8 cellular contexts compared by ENCODE assay signal in the genomic region with DNA sequence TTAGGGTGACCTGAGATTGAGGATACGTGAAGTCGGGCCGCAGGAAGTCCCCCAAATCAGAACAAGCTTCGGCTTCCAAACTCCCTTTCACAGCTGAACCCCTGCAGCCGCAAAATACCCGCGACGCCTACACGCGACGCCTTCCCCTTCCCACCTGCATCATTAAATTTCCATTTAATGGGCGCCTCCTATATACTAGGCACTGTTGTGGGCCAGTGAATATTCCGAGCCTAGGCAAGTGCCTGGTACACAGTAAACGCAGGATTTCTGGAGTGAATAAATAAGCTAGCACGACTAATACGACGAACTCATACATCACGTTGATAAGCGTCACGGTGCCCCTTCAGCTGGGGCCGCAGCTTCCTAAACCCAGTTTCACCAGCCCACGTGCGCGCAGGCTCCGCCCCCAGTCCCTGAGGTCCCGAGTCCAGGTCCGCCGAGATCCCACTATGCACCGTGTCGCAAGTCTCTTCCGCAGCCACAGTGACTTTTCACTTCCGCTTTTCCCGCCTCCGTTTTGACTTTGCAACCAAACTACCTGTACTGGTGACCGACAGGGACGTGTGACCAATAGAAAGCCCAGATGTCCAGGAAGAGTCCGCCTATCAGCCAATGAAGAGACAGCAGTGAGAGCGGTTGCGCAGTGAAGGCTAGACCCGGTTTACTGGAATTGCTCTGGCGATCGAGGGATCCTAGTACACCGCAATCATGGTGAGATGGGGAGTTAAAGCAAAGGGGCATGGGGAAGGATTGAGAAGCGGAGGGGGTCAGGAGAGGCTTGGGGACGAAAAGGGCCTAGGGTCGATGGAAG.
DNase-seq lines count a peak whose midpoint lies in the region; ATAC-seq and TF ChIP-seq lines count a peak whose summit lies in the region.

PSMB3 (plus strand) TSS at position 623 of the 811 bp plus-strand sequence; CDS start at position 709, 86 bp downstream.

- peaks cover 46% of the 10 kb centered on the region for H3K4me1 Mint-ChIP-seq in central memory CD8-positive, alpha-beta T cell

- peaks cover 48% of the 10 kb centered on the region for H3K36me3 Mint-ChIP-seq in central memory CD8-positive, alpha-beta T cell (ENCODE audit: insufficient read depth)

- TF ChIP-seq POLR2A in GM19099 (IDR thresholded peaks at IDR 0.05; ENCODE audit: extremely low read depth, insufficient read length, low read depth), result peak; percentile 75

- H3K9me3 Mint-ChIP-seq in central memory CD8-positive, alpha-beta T cell, result no peaks in the 10 kb centered on the region

- H3K4me3 Mint-ChIP-seq in central memory CD8-positive, alpha-beta T cell, result peak within 1 kb of the TSS; percentile 93

- peaks cover 25% of the 10 kb centered on the region for H3K27me3 Mint-ChIP-seq in central memory CD8-positive, alpha-beta T cell

- peak; percentile 73 for ATAC-seq in HG03378 (IDR thresholded peaks at IDR 0.05; ENCODE audit: unreplicated experiment)
- ATAC-seq in activated CD4-positive, CD25-positive, alpha-beta regulatory T cell treated with anti-CD3 and anti-CD28 coated beads, Interleukin-2, amount 50 U/mL, for 24 hours, result peak; percentile 93 to 95
- ATAC-seq in central memory CD8-positive, alpha-beta T cell (replicated peaks; ENCODE audit: extremely low read depth, poor library complexity, severe bottlenecking), result peak; percentile 91

- peak; percentile 97 for DNase-seq in AG20443 (ENCODE audit: low spot score)
- DNase-seq in NCI-H446 treated with DMSO at 0.1 percent for 48 hours (lab: John Stamatoyannopoulos, UW), result peak; percentile 99
- DNase-seq in central memory CD8-positive, alpha-beta T cell (ENCODE audit: low spot score in 2 of 2), result peak; percentile 83 to 93
- peak; percentile 100 for DNase-seq in islet precursor cell
- peak; percentile 94 for DNase-seq in stimulated activated CD4-positive, alpha-beta T cell treated with anti-CD3 and anti-CD28 coated beads, Interleukin-12 subunit alpha, Interleukin-12 subunit beta, amount 100 ng/mL, for 4 hours

- H3K27ac Mint-ChIP-seq in central memory CD8-positive, alpha-beta T cell (ENCODE audit: low read depth), result peak within 1 kb of the TSS; percentile 100

Comparison
In these comparisons a context has a peak if more than half of its experiments do, and no peak if none do; other contexts are left out.
1. Peak in every context shown above with its lines: DNase-seq and ATAC-seq.